Comparison of ENCODE assay signal across 34 cellular contexts in genomic region chr6:168264593-168265335, GRCh38. TPM values are rescaled to one million over a fixed set of nuclear protein-coding genes. Genes with fewer than 3 reads are reported as not detected.
A peak's percentile ranks its signal among the peaks of the same experiment; 100 is the strongest.
DNase-seq lines count a peak whose midpoint lies in the region; ATAC-seq, FAIRE-seq and TF ChIP-seq lines count a peak whose summit lies in the region.
"Had no signal": no experiment of that assay in that cellular context is flagged by ENCODE, and none has a peak within 500 bp of the region (broad histone marks: within the 10 kb centered on the region; RNA-seq: fewer than 3 reads in every experiment).

No MANE protein-coding gene starts in this region.

- H4K91ac ChIP-seq in neuronal stem cell (ENCODE audit: low read depth, low read length, poor library complexity) = no peak overlapping the region

- no peak overlapping the region for H3K4ac ChIP-seq in neuronal stem cell (ENCODE audit: low read length)

- no peak overlapping the region for H2BK120ac ChIP-seq in neuronal stem cell (ENCODE audit: low read depth, low read length)

- no peak overlapping the region for H4K8ac ChIP-seq in neuronal stem cell (ENCODE audit: low read depth, low read length)

- no peaks in the 10 kb centered on the region for H4K20me1 ChIP-seq in hepatocyte (ENCODE audit: insufficient read depth, poor library complexity, severe bottlenecking)

- H3K4me3 ChIP-seq in hepatocyte = no peak overlapping the region
- no peak overlapping the region for H3K4me3 ChIP-seq in neuronal stem cell (ENCODE audit: low read length in 2 of 2)
- H3K4me3 ChIP-seq in CD8-positive, alpha-beta memory T cell (ENCODE audit: low read length) = no peak overlapping the region
- H3K4me3 ChIP-seq: right atrium auricular region, testis, vagina had no signal

- CTCF ChIA-PET in activated naive CD4-positive, alpha-beta T cell treated with anti-CD3 and anti-CD28 coated beads for 36 hours (lab: Charles Lee) = no interaction called here
- CTCF ChIA-PET in CD8-positive, alpha-beta memory T cell (lab: Charles Lee) = no interaction called here

- H3K18ac ChIP-seq in neuronal stem cell (ENCODE audit: low read length) = no peak overlapping the region

- H3K4me2 ChIP-seq in hepatocyte (peak overlapping the region; percentile 37), neuronal stem cell (ENCODE audit: insufficient read depth, low read length, poor library complexity, severe bottlenecking) (no peak overlapping the region)

- no peaks in the 10 kb centered on the region for H3K79me1 ChIP-seq in neuronal stem cell (ENCODE audit: low read depth, low read length)

- H3K27ac Mint-ChIP-seq in activated naive CD4-positive, alpha-beta T cell treated with anti-CD3 and anti-CD28 coated beads, Interleukin-2, amount 50 U/mL, for 24 hours = peak overlapping the region; percentile 51
- H3K27ac Mint-ChIP-seq in activated naive CD4-positive, alpha-beta T cell treated with anti-CD3 and anti-CD28 coated beads for 36 hours = no peak overlapping the region
- no peak overlapping the region for H3K27ac Mint-ChIP-seq in CD8-positive, alpha-beta memory T cell
- H3K27ac Mint-ChIP-seq: activated CD4-positive, alpha-beta memory T cell treated with anti-CD3 and anti-CD28 coated beads for 36 hours; activated naive CD8-positive, alpha-beta T cell treated with anti-CD3 and anti-CD28 coated beads for 36 hours; CD4-positive, alpha-beta memory T cell; immature natural killer cell; naive thymus-derived CD4-positive, alpha-beta T cell had no signal

- TF ChIP-seq POLR2A in H54 (IDR thresholded peaks at IDR 0.05; ENCODE audit: low read depth, low read length) = no peak

- H2BK5ac ChIP-seq in neuronal stem cell (ENCODE audit: low read length) = no peak overlapping the region

- H3K4me3 Mint-ChIP-seq in activated naive CD4-positive, alpha-beta T cell treated with anti-CD3 and anti-CD28 coated beads, Interleukin-2, amount 50 U/mL, for 24 hours = no peak overlapping the region
- no peak overlapping the region for H3K4me3 Mint-ChIP-seq in activated naive CD4-positive, alpha-beta T cell treated with anti-CD3 and anti-CD28 coated beads for 36 hours
- no peak overlapping the region for H3K4me3 Mint-ChIP-seq in CD8-positive, alpha-beta memory T cell
- H3K4me3 Mint-ChIP-seq: activated CD4-positive, alpha-beta memory T cell treated with anti-CD3 and anti-CD28 coated beads for 36 hours; activated naive CD8-positive, alpha-beta T cell treated with anti-CD3 and anti-CD28 coated beads for 36 hours; CD4-positive, alpha-beta memory T cell; immature natural killer cell; naive thymus-derived CD4-positive, alpha-beta T cell had no signal

- no peak overlapping the region for H2AK5ac ChIP-seq in neuronal stem cell (ENCODE audit: low read depth, low read length)

- H2BK15ac ChIP-seq in neuronal stem cell (ENCODE audit: low read length) = no peak overlapping the region

- H2AFZ ChIP-seq in hepatocyte = no peak overlapping the region
- peak overlapping the region; percentile 3 for H2AFZ ChIP-seq in neuronal stem cell (ENCODE audit: low read length)

- intact Hi-C loops in activated naive CD4-positive, alpha-beta T cell treated with anti-CD3 and anti-CD28 coated beads for 36 hours (cut with micrococcal nuclease) = no loop called here

- H3K27me3 ChIP-seq in hepatocyte (no peaks in the 10 kb centered on the region), neuronal stem cell (ENCODE audit: control insufficient read depth in 3 of 3, insufficient read depth in 3 of 3, low read depth in 1 of 3, low read length in 3 of 3) (peaks cover 0 to under 1% (median 0%) of the 10 kb centered on the region in 3 experiments)
- H3K27me3 ChIP-seq in CD8-positive, alpha-beta memory T cell (ENCODE audit: insufficient read depth, low read length, poor library complexity, severe bottlenecking) = no peaks in the 10 kb centered on the region
- H3K27me3 ChIP-seq: right atrium auricular region, testis, vagina had no signal

- peak overlapping the region; percentile 44 for H3K27ac ChIP-seq in hepatocyte
- H3K27ac ChIP-seq in neuronal stem cell (replicated peaks; ENCODE audit: low read length) = no peak overlapping the region
- no peak overlapping the region for H3K27ac ChIP-seq in CD8-positive, alpha-beta memory T cell (ENCODE audit: low read depth, low read length)
- H3K27ac ChIP-seq: right atrium auricular region, testis, vagina had no signal

- POLR2A ChIA-PET in CD8-positive, alpha-beta memory T cell (lab: Charles Lee) = no interaction called here

- H3K14ac ChIP-seq in neuronal stem cell (ENCODE audit: low read length) = no peak overlapping the region

- ATAC-seq in GM19324 (IDR thresholded peaks at IDR 0.05; ENCODE audit: low FRiP score, unreplicated experiment) = no peak
- ATAC-seq: naive thymus-derived CD4-positive, alpha-beta T cell had no signal

- 44% methylated on average over 19 of the region's 19 CpGs for WGBS in hepatocyte (ENCODE audit: low lambda C conversion rate, missing lambda C conversion rate)
- no CpG with 5 or more reads among the region's 19 CpGs for WGBS in neuronal stem cell (ENCODE audit: extremely low coverage in 2 of 2, insufficient read length in 2 of 2, insufficient replicate concordance in 1 of 2), 2 donors

- no peak for DNase-seq in activated naive CD4-positive, alpha-beta T cell treated with anti-CD3 and anti-CD28 coated beads for 36 hours
- DNase-seq in hepatocyte (ENCODE audit: low spot score) (peak; percentile 74), neuronal stem cell (ENCODE audit: low spot score) (no peak), GOT3 (lab: John Stamatoyannopoulos, UW) (no peak), H54 (ENCODE audit: insufficient read length, low spot score) (no peak)
- no peak for DNase-seq in CD8-positive, alpha-beta memory T cell
- DNase-seq: activated CD4-positive, alpha-beta memory T cell treated with anti-CD3 and anti-CD28 coated beads for 36 hours; activated CD4-positive, CD25-positive, alpha-beta regulatory T cell treated with anti-CD3 and anti-CD28 coated beads, Interleukin-2, amount 50 U/mL, for 72 hours; activated naive CD8-positive, alpha-beta T cell treated with anti-CD3 and anti-CD28 coated beads for 36 hours; AML-193; caudate nucleus; CD4-positive, alpha-beta memory T cell; DMS 273 treated with DMSO at 0.1 percent for 48 hours; HCEC 1CT; immature natural killer cell; Karpas-422; midbrain; naive thymus-derived CD4-positive, alpha-beta T cell; NCI-H1417 treated with DMSO at 0.1 percent for 48 hours; NCI-H2081 treated with DMSO at 0.1 percent for 48 hours; NCI-H446; NCI-H82; RPMI8226; stimulated activated naive CD4-positive, alpha-beta T cell; T-helper 1 cell; testis had no signal

- H3K9ac ChIP-seq in neuronal stem cell (ENCODE audit: low read depth, low read length, poor library complexity) = no peak overlapping the region

- H3K27me3 Mint-ChIP-seq in activated naive CD4-positive, alpha-beta T cell treated with anti-CD3 and anti-CD28 coated beads, Interleukin-2, amount 50 U/mL, for 24 hours = peaks cover 5% of the 10 kb centered on the region
- peaks cover 4% of the 10 kb centered on the region for H3K27me3 Mint-ChIP-seq in activated naive CD4-positive, alpha-beta T cell treated with anti-CD3 and anti-CD28 coated beads for 36 hours (ENCODE audit: low read depth)
- H3K27me3 Mint-ChIP-seq in CD8-positive, alpha-beta memory T cell = peaks cover 0 to 3% of the 10 kb centered on the region in 2 donors

- H3K4me1 Mint-ChIP-seq in activated naive CD4-positive, alpha-beta T cell treated with anti-CD3 and anti-CD28 coated beads, Interleukin-2, amount 50 U/mL, for 24 hours = no peaks in the 10 kb centered on the region
- H3K4me1 Mint-ChIP-seq in activated naive CD4-positive, alpha-beta T cell treated with anti-CD3 and anti-CD28 coated beads for 36 hours (ENCODE audit: low read depth) = no peaks in the 10 kb centered on the region
- no peaks in the 10 kb centered on the region for H3K4me1 Mint-ChIP-seq in CD8-positive, alpha-beta memory T cell
- H3K4me1 Mint-ChIP-seq: activated naive CD8-positive, alpha-beta T cell treated with anti-CD3 and anti-CD28 coated beads for 36 hours; CD4-positive, alpha-beta memory T cell; immature natural killer cell; naive thymus-derived CD4-positive, alpha-beta T cell had no signal

- no peaks in the 10 kb centered on the region for H3K36me3 ChIP-seq in hepatocyte (replicated peaks; ENCODE audit: insufficient read depth, low read depth)
- H3K36me3 ChIP-seq in neuronal stem cell (replicated peaks in 1 of 2; ENCODE audit: control insufficient read depth in 2 of 2, insufficient read depth in 2 of 2, low read length in 2 of 2) = no peaks in the 10 kb centered on the region
- no peaks in the 10 kb centered on the region for H3K36me3 ChIP-seq in CD8-positive, alpha-beta memory T cell (ENCODE audit: insufficient read depth, low read length)
- H3K36me3 ChIP-seq: right atrium auricular region, vagina had no signal

- no peaks in the 10 kb centered on the region for H3K36me3 Mint-ChIP-seq in activated naive CD4-positive, alpha-beta T cell treated with anti-CD3 and anti-CD28 coated beads, Interleukin-2, amount 50 U/mL, for 24 hours
- no peaks in the 10 kb centered on the region for H3K36me3 Mint-ChIP-seq in activated naive CD4-positive, alpha-beta T cell treated with anti-CD3 and anti-CD28 coated beads for 36 hours (ENCODE audit: low read depth)
- no peaks in the 10 kb centered on the region for H3K36me3 Mint-ChIP-seq in CD8-positive, alpha-beta memory T cell
- H3K36me3 Mint-ChIP-seq: activated CD4-positive, alpha-beta memory T cell treated with anti-CD3 and anti-CD28 coated beads for 36 hours; activated naive CD8-positive, alpha-beta T cell treated with anti-CD3 and anti-CD28 coated beads for 36 hours; CD4-positive, alpha-beta memory T cell; immature natural killer cell; naive thymus-derived CD4-positive, alpha-beta T cell had no signal

- H3K4me1 ChIP-seq in hepatocyte (ENCODE audit: insufficient read depth) = peaks cover 34% of the 10 kb centered on the region
- peaks cover 2 to 4% of the 10 kb centered on the region in 2 donors for H3K4me1 ChIP-seq in neuronal stem cell (ENCODE audit: control insufficient read depth in 2 of 2, insufficient read depth in 1 of 2, low read depth in 1 of 2, low read length in 2 of 2)
- H3K4me1 ChIP-seq in CD8-positive, alpha-beta memory T cell (ENCODE audit: insufficient read depth, low read length) = no peaks in the 10 kb centered on the region
- H3K4me1 ChIP-seq: right atrium auricular region, testis had no signal

- no peaks in the 10 kb centered on the region for H3K9me3 ChIP-seq in hepatocyte (ENCODE audit: low read depth)
- no peaks in the 10 kb centered on the region for H3K9me3 ChIP-seq in neuronal stem cell (replicated peaks in 1 of 2; ENCODE audit: control insufficient read depth in 2 of 2, insufficient read depth in 1 of 2, low read depth in 1 of 2, low read length in 2 of 2)
- no peaks in the 10 kb centered on the region for H3K9me3 ChIP-seq in CD8-positive, alpha-beta memory T cell (ENCODE audit: low read length)
- H3K9me3 ChIP-seq: right atrium auricular region, testis, vagina had no signal

- no peak overlapping the region for H3K23ac ChIP-seq in neuronal stem cell (ENCODE audit: low read depth, low read length, poor library complexity)

- no peaks in the 10 kb centered on the region for H3K79me2 ChIP-seq in hepatocyte

- H2BK12ac ChIP-seq in neuronal stem cell (ENCODE audit: low read length) = no peak overlapping the region

- H3K9me3 Mint-ChIP-seq in activated naive CD4-positive, alpha-beta T cell treated with anti-CD3 and anti-CD28 coated beads, Interleukin-2, amount 50 U/mL, for 24 hours = no peaks in the 10 kb centered on the region
- no peaks in the 10 kb centered on the region for H3K9me3 Mint-ChIP-seq in activated naive CD4-positive, alpha-beta T cell treated with anti-CD3 and anti-CD28 coated beads for 36 hours
- H3K9me3 Mint-ChIP-seq in CD8-positive, alpha-beta memory T cell = peaks cover 0 to 2% (median 0%) of the 10 kb centered on the region in 5 donors
- H3K9me3 Mint-ChIP-seq: activated CD4-positive, alpha-beta memory T cell treated with anti-CD3 and anti-CD28 coated beads for 36 hours; activated naive CD8-positive, alpha-beta T cell treated with anti-CD3 and anti-CD28 coated beads for 36 hours; CD4-positive, alpha-beta memory T cell; immature natural killer cell had no signal

- no peaks in the 10 kb centered on the region for H3K9me2 ChIP-seq in hepatocyte (replicated peaks; ENCODE audit: insufficient read depth)

- TF ChIP-seq CTCF in hepatocyte (IDR thresholded peaks at IDR 0.05; ENCODE audit: poor library complexity) = no peak

- FAIRE-seq in H54 (lab: Jason Lieb, UNC) = no peak

RNA-seq across cellular contexts. Expression of gene DACT2, which starts 54.8 kb away (rescaled TPM):
- not detected for total RNA-seq in activated naive CD4-positive, alpha-beta T cell treated with anti-CD3 and anti-CD28 coated beads for 36 hours
- 8.2 and 9.2 TPM in 2 replicates for total RNA-seq in hepatocyte
- polyA plus RNA-seq in hepatocyte = 7.4 and 8.8 TPM in 2 replicates
- polyA plus RNA-seq in neuronal stem cell (2013, experiment 1 of 2) = 0.46 TPM
- polyA plus RNA-seq in neuronal stem cell (2013, experiment 2 of 2) = 0.51 TPM
- not detected for total RNA-seq in CD8-positive, alpha-beta memory T cell
- not detected for polyA plus RNA-seq in CD8-positive, alpha-beta memory T cell
- total RNA-seq: A172; activated CD4-positive, alpha-beta memory T cell treated with anti-CD3 and anti-CD28 coated beads for 36 hours; activated naive CD8-positive, alpha-beta T cell treated with anti-CD3 and anti-CD28 coated beads for 36 hours; CD4-positive, alpha-beta memory T cell; fibroblast of lung; osteoblast; SK-MEL-5 had no signal
- polyA plus RNA-seq: CD4-positive, alpha-beta memory T cell; fibroblast of lung; immature natural killer cell; naive thymus-derived CD4-positive, alpha-beta T cell had no signal
